9 cellular contexts compared by ENCODE assay signal in the genomic region with DNA sequence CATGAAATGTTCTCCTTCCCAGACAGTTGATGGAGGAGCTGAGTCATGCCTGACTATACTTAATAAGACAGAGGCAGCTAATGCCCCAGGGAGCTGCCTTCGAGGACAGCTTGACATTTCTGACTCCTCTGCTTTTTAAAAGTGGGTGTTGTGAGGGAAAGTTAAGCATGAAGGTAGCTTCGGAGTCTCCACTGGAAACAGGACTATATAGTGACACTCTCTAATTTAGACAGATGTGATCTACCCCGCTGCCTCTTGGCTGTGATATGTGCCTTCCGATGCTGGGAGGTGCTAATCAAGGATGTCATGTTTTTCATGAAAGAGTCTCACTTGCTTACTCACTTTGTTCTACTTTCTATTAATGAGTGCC.
DNase-seq lines count a peak whose midpoint lies in the region; ATAC-seq and TF ChIP-seq lines count a peak whose summit lies in the region.
"Had no signal": no experiment of that assay in that cellular context is flagged by ENCODE, and none has a peak within 500 bp of the region (broad histone marks: within the 10 kb centered on the region; RNA-seq: fewer than 3 reads in every experiment).

No MANE protein-coding gene starts in this region.

- peak overlapping the region; percentile 81 for H3K27ac Mint-ChIP-seq in stimulated activated naive B cell treated with anti-CD40 and anti-IgM and Interleukin-4, amounts not matched to agents 10 μg/mL and 1 μg/mL and 100 μg/mL, for 72 hours

- no peak for TF ChIP-seq POLR2A in heart left ventricle (IDR thresholded peaks at IDR 0.05)

- TF ChIP-seq CTCF in heart left ventricle (IDR thresholded peaks at IDR 0.05) (no peak), foreskin keratinocyte (conservative IDR thresholded peaks at IDR 0.05) (no peak)

- H3K9me3 Mint-ChIP-seq in stimulated activated naive B cell treated with anti-CD40 and anti-IgM and Interleukin-4, amounts not matched to agents 10 μg/mL and 1 μg/mL and 100 μg/mL, for 72 hours: peaks cover 0 to 5% of the 10 kb centered on the region in 2 donors

- H3K36me3 Mint-ChIP-seq in stimulated activated naive B cell treated with anti-CD40 and anti-IgM and Interleukin-4, amounts not matched to agents 10 μg/mL and 1 μg/mL and 100 μg/mL, for 72 hours: peaks cover 5 to 11% of the 10 kb centered on the region in 2 donors

- DNase-seq in heart left ventricle (peak in 1 of 5 donors; percentile 49), cardiac septum (ENCODE audit: low spot score) (no peak), foreskin keratinocyte (peak; percentile 83 to 92), NCI-H146 (lab: John Stamatoyannopoulos, UW) (no peak), AML-193 (lab: John Stamatoyannopoulos, UW) (no peak)
- peak; percentile 56 for DNase-seq in stimulated activated naive B cell treated with anti-CD40 and anti-IgM and Interleukin-4, amounts not matched to agents 10 μg/mL and 1 μg/mL and 100 μg/mL, for 72 hours

- ATAC-seq in heart left ventricle (peak in 3 of 4 donors; percentile 26 to 72 (median 55)), HG03135 (IDR thresholded peaks at IDR 0.05; ENCODE audit: unreplicated experiment) (peak; percentile 93), foreskin keratinocyte (peak; percentile 89)
- peak; percentile 79 to 84 for ATAC-seq in activated CD4-positive, CD25-positive, alpha-beta regulatory T cell treated with anti-CD3 and anti-CD28 coated beads, Interleukin-2, amount 50 U/mL, for 24 hours
- peak; percentile 86 to 88 for ATAC-seq in stimulated activated naive B cell treated with anti-CD40 and anti-IgM and Interleukin-4, amounts not matched to agents 10 μg/mL and 1 μg/mL and 100 μg/mL, for 72 hours (replicated peaks)

- H3K36me3 ChIP-seq in heart left ventricle: no peaks in the 10 kb centered on the region
- H3K36me3 ChIP-seq: thoracic aorta had no signal

- H3K27me3 ChIP-seq in heart left ventricle: no peaks in the 10 kb centered on the region
- H3K27me3 ChIP-seq in foreskin keratinocyte: no peaks in the 10 kb centered on the region

- H3K4me3 ChIP-seq in heart left ventricle: no peak overlapping the region
- H3K4me3 ChIP-seq: thoracic aorta had no signal

- H3K4me1 ChIP-seq in heart left ventricle (peaks cover 0 to 26% (median 10%) of the 10 kb centered on the region in 12 donors), foreskin keratinocyte (peaks cover 25% of the 10 kb centered on the region)

- H3K9me3 ChIP-seq in heart left ventricle: no peaks in the 10 kb centered on the region
- H3K9me3 ChIP-seq: thoracic aorta had no signal

- H3K27ac ChIP-seq in heart left ventricle: peak overlapping the region in 3 of 12 donors; percentile 25 to 47 (median 42)
- H3K27ac ChIP-seq in foreskin keratinocyte: peak overlapping the region; percentile 87
- H3K27ac ChIP-seq: thoracic aorta had no signal

- peak overlapping the region; percentile 18 to 55 for H3K4me3 Mint-ChIP-seq in stimulated activated naive B cell treated with anti-CD40 and anti-IgM and Interleukin-4, amounts not matched to agents 10 μg/mL and 1 μg/mL and 100 μg/mL, for 72 hours

- H3K4me1 Mint-ChIP-seq in stimulated activated naive B cell treated with anti-CD40 and anti-IgM and Interleukin-4, amounts not matched to agents 10 μg/mL and 1 μg/mL and 100 μg/mL, for 72 hours: peaks cover 18 to 30% of the 10 kb centered on the region in 2 donors

- intact Hi-C loops in heart left ventricle (cut with DNase I): no loop called here
- intact Hi-C loops in cardiac septum (cut with DNase I): no loop called here

- 48 to 64% (median 57%) methylated on average over 4 of the region's 4 CpGs for WGBS in heart left ventricle, 4 donors

- H3K27me3 Mint-ChIP-seq in stimulated activated naive B cell treated with anti-CD40 and anti-IgM and Interleukin-4, amounts not matched to agents 10 μg/mL and 1 μg/mL and 100 μg/mL, for 72 hours: no peaks in the 10 kb centered on the region

Comparison
In these comparisons a context has a peak if more than half of its experiments do, and no peak if none do; other contexts are left out.
1. DNase-seq: peak in foreskin keratinocyte (2 of 2) and stimulated activated naive B cell treated with anti-CD40 and anti-IgM and Interleukin-4, amounts not matched to agents 10 μg/mL and 1 μg/mL and 100 μg/mL, for 72 hours (single experiment); none in cardiac septum (single experiment), NCI-H146 (single experiment) and AML-193 (0 of 2).
2. Peak in every context shown above with its lines, with median percentiles within 50 percentile points of each other: ATAC-seq.